ENCODE assay signal across 12 cellular contexts in the genomic region with DNA sequence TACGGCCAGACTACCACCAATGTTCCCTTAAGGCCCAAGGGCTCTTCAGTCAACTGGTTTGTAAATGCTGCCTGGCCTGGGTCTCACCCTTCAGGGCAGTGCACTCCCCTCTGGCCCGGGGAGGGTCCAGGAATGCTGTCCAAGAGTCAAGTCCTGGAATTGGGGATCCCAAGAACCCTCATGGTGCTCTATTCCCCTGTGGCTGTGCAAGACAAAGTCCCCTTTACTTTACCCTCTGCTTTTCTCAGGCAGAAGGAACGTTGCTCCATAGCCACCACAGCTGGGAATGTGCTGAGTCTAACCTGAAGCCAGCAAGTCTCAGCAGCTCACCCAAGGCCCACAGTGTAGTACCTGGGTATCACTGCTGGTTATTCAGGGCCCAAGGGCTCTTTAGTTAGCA. TPM values are rescaled to one million over a fixed set of nuclear protein-coding genes. Genes with fewer than 3 reads are reported as not detected.
"Had no signal": no experiment of that assay in that cellular context is flagged by ENCODE, and none has a peak within 500 bp of the region (broad histone marks: within the 10 kb centered on the region; RNA-seq: fewer than 3 reads in every experiment).

No MANE protein-coding gene starts in this region.

- H2AFZ ChIP-seq: GM23248, GM23338 had no signal

- H3K4me3 ChIP-seq: GM23248, GM23338, HAP-1 had no signal

- H3K4me1 ChIP-seq: HAP-1 had no signal

- DNase-seq: GM23248, GOT3, H7, H9, HCEC 1CT, HFFc6 had no signal

- H3K4me1 Mint-ChIP-seq: GM23338, H9 had no signal

- H3K4me3 Mint-ChIP-seq: GM23338, H9, HFFc6 had no signal

- H3K36me3 ChIP-seq: HAP-1 had no signal

- H3K27ac Mint-ChIP-seq: GM23338, H9, HFFc6 had no signal

- FAIRE-seq: H1, H54 had no signal

- ATAC-seq: GM23338, HCT116 had no signal

- H3K9me3 ChIP-seq: HAP-1 had no signal

- H3K4me2 ChIP-seq: GM23338 had no signal

- H3K27ac ChIP-seq: GM23248 had no signal

- H3K9ac ChIP-seq: GM23248 had no signal

RNA-seq across cellular contexts. Expression of a gene that starts 51.3 kb away (rescaled TPM):
- total RNA-seq: GM23248, GM23338, H1, H4, H9, HFFc6 had no signal
- polyA plus RNA-seq: GM23248, GM23338 had no signal

RNA-seq across cellular contexts. Expression of a gene that starts 51.7 kb away (rescaled TPM):
- total RNA-seq: GM23248, GM23338, H9, HFFc6 had no signal
- polyA plus RNA-seq: GM23248, GM23338, H1 had no signal
